ENCODE assay signal across 13 cellular contexts in genomic region chr3:111592941-111593340, GRCh38. TPM values are rescaled to one million over a fixed set of nuclear protein-coding genes. Genes with fewer than 3 reads are reported as not detected.
A peak's percentile ranks its signal among the peaks of the same experiment; 100 is the strongest.
DNase-seq lines count a peak whose midpoint lies in the region; ATAC-seq, FAIRE-seq and TF ChIP-seq lines count a peak whose summit lies in the region.
"Had no signal": no experiment of that assay in that cellular context is flagged by ENCODE, and none has a peak within 500 bp of the region (broad histone marks: within the 10 kb centered on the region; RNA-seq: fewer than 3 reads in every experiment).

No MANE protein-coding gene starts in this region.

- H3K27me3 ChIP-seq in astrocyte (ENCODE audit: insufficient read depth, low read length) (no peaks in the 10 kb centered on the region), trophoblast cell (ENCODE audit: insufficient read depth, low read length) (no peaks in the 10 kb centered on the region), MM.1S (replicated peaks; ENCODE audit: insufficient read depth, low read length) (no peaks in the 10 kb centered on the region)
- H3K27me3 ChIP-seq: gastrocnemius medialis, testis had no signal

- H3K4me2 ChIP-seq in astrocyte (ENCODE audit: low read length) (no peak overlapping the region), trophoblast cell (ENCODE audit: low read length) (no peak overlapping the region), MM.1S (ENCODE audit: low read depth, low read length) (no peak overlapping the region)

- ATAC-seq in GM21529 (IDR thresholded peaks at IDR 0.05; ENCODE audit: unreplicated experiment), result no peak
- ATAC-seq: gastrocnemius medialis had no signal

- H3K14ac ChIP-seq in trophoblast cell (ENCODE audit: low read length), result no peak overlapping the region

- H2BK120ac ChIP-seq in trophoblast cell (ENCODE audit: insufficient read depth, low read length, poor library complexity), result peak overlapping the region; percentile 11

- peak overlapping the region; percentile 79 for H3K27ac Mint-ChIP-seq in T-helper 2 cell treated with Interferon-gamma antibody and Interleukin-4, amounts not matched to agents 5 μg/mL and 100 μg/mL, for 36 hours
- no peak overlapping the region for H3K27ac Mint-ChIP-seq in astrocyte (ENCODE audit: unreplicated experiment)

- peak overlapping the region; percentile 8 for H2BK12ac ChIP-seq in trophoblast cell (ENCODE audit: low read length)

- H4K12ac ChIP-seq in trophoblast cell (ENCODE audit: low read depth, low read length), result no peak overlapping the region

- peaks cover 70% of the 10 kb centered on the region for H3K4me1 Mint-ChIP-seq in T-helper 2 cell treated with Interferon-gamma antibody and Interleukin-4, amounts not matched to agents 5 μg/mL and 100 μg/mL, for 36 hours (ENCODE audit: low read depth)
- peaks cover 48% of the 10 kb centered on the region for H3K4me1 Mint-ChIP-seq in astrocyte (ENCODE audit: low read depth, unreplicated experiment)

- H3K4me1 ChIP-seq in astrocyte (ENCODE audit: insufficient read depth, low read length) (peaks cover 56% of the 10 kb centered on the region), trophoblast cell (ENCODE audit: control insufficient read depth in 1 of 2, insufficient read depth in 2 of 2, low read length in 2 of 2) (peaks cover 14 to 25% of the 10 kb centered on the region in 2 experiments), MM.1S (ENCODE audit: low read length) (no peaks in the 10 kb centered on the region)
- H3K4me1 ChIP-seq: gastrocnemius medialis, testis had no signal

- TF ChIP-seq CTCF in astrocyte (IDR thresholded peaks at IDR 0.05; ENCODE audit: insufficient read depth, low read depth, low read length) (no peak), MM.1S (IDR thresholded peaks at IDR 0.05; ENCODE audit: low read length) (no peak)

- no peaks in the 10 kb centered on the region for H3K9me3 ChIP-seq in astrocyte (ENCODE audit: insufficient read depth, low read depth, low read length)
- peaks cover 2% of the 10 kb centered on the region for H3K9me3 ChIP-seq in trophoblast cell (ENCODE audit: insufficient read depth, low read depth, low read length)
- no peaks in the 10 kb centered on the region for H3K9me3 ChIP-seq in MM.1S (replicated peaks; ENCODE audit: insufficient read depth, low read length)
- H3K9me3 ChIP-seq: gastrocnemius medialis, testis had no signal

- no peaks in the 10 kb centered on the region for H3K9me2 ChIP-seq in MM.1S (replicated peaks; ENCODE audit: insufficient read depth, low read length)

- H3K4me3 ChIP-seq in astrocyte (ENCODE audit: insufficient read depth, low read depth, low read length), result no peak overlapping the region
- H3K4me3 ChIP-seq in trophoblast cell (ENCODE audit: low read depth, low read length), result no peak overlapping the region
- no peak overlapping the region for H3K4me3 ChIP-seq in MM.1S (ENCODE audit: low read length)
- H3K4me3 ChIP-seq: gastrocnemius medialis, testis had no signal

- peaks cover 11% of the 10 kb centered on the region for H3K79me1 ChIP-seq in trophoblast cell (ENCODE audit: low read length)

- H3K9ac ChIP-seq in astrocyte (ENCODE audit: low read length) (no peak overlapping the region), trophoblast cell (ENCODE audit: low read length) (no peak overlapping the region), MM.1S (ENCODE audit: low read length) (no peak overlapping the region)

- H3K27me3 Mint-ChIP-seq in T-helper 2 cell treated with Interferon-gamma antibody and Interleukin-4, amounts not matched to agents 5 μg/mL and 100 μg/mL, for 36 hours (ENCODE audit: low read depth), result no peaks in the 10 kb centered on the region
- no peaks in the 10 kb centered on the region for H3K27me3 Mint-ChIP-seq in astrocyte (ENCODE audit: low read depth, unreplicated experiment)
- H3K27me3 Mint-ChIP-seq: naive B cell had no signal

- H4K8ac ChIP-seq in trophoblast cell (ENCODE audit: low read depth, low read length), result no peak overlapping the region

- H3K79me2 ChIP-seq in astrocyte (ENCODE audit: insufficient read depth, low read length), result no peaks in the 10 kb centered on the region
- peaks cover 1% of the 10 kb centered on the region for H3K79me2 ChIP-seq in trophoblast cell (ENCODE audit: control insufficient read depth, insufficient read depth, low read length, poor library complexity)
- H3K79me2 ChIP-seq in MM.1S (ENCODE audit: low read length), result no peaks in the 10 kb centered on the region

- no peak overlapping the region for H2AK5ac ChIP-seq in trophoblast cell (ENCODE audit: low read length)

- H3K9me3 Mint-ChIP-seq in T-helper 2 cell treated with Interferon-gamma antibody and Interleukin-4, amounts not matched to agents 5 μg/mL and 100 μg/mL, for 36 hours, result no peaks in the 10 kb centered on the region
- no peaks in the 10 kb centered on the region for H3K9me3 Mint-ChIP-seq in astrocyte (ENCODE audit: unreplicated experiment)
- H3K9me3 Mint-ChIP-seq: naive B cell had no signal

- H3K18ac ChIP-seq in trophoblast cell (ENCODE audit: low read length), result no peak overlapping the region

- H4K91ac ChIP-seq in trophoblast cell (ENCODE audit: low read depth, low read length), result peak overlapping the region; percentile 50

- H3K36me3 ChIP-seq in astrocyte (ENCODE audit: insufficient read depth, low read length) (no peaks in the 10 kb centered on the region), trophoblast cell (ENCODE audit: control insufficient read depth in 1 of 2, insufficient read depth in 2 of 2, low read length in 2 of 2) (no peaks in the 10 kb centered on the region), MM.1S (replicated peaks; ENCODE audit: insufficient read depth, low read length) (no peaks in the 10 kb centered on the region)
- H3K36me3 ChIP-seq: gastrocnemius medialis had no signal

- no peak for DNase-seq in T-helper 2 cell treated with Interferon-gamma antibody and Interleukin-4, amounts not matched to agents 5 μg/mL and 100 μg/mL, for 36 hours (ENCODE audit: low spot score)
- DNase-seq in T-helper 2 cell (no peak), HK-2 (ENCODE audit: unreplicated experiment) (peak; percentile 51), astrocyte (ENCODE audit: low read depth) (peak; percentile 32), trophoblast cell (no peak), Ammon's horn (ENCODE audit: low spot score) (no peak), MM.1S (no peak)
- DNase-seq: 8988T; activated CD8-positive, alpha-beta memory T cell treated with anti-CD3 and anti-CD28 coated beads for 24 hours; gastrocnemius medialis; naive B cell; testis had no signal

- H4K20me1 ChIP-seq in astrocyte (ENCODE audit: insufficient read depth, low read length) (no peaks in the 10 kb centered on the region), MM.1S (ENCODE audit: insufficient read depth, low read length) (no peaks in the 10 kb centered on the region)

- peak; percentile 75 for FAIRE-seq in astrocyte (lab: Jason Lieb, UNC)

- peaks cover 81% of the 10 kb centered on the region for H3K36me3 Mint-ChIP-seq in T-helper 2 cell treated with Interferon-gamma antibody and Interleukin-4, amounts not matched to agents 5 μg/mL and 100 μg/mL, for 36 hours (ENCODE audit: low read depth)
- H3K36me3 Mint-ChIP-seq in astrocyte (ENCODE audit: low read depth, unreplicated experiment), result no peaks in the 10 kb centered on the region
- H3K36me3 Mint-ChIP-seq: naive B cell had no signal

- no peak overlapping the region for H3K4ac ChIP-seq in trophoblast cell (ENCODE audit: low read depth, low read length)

- H3K23ac ChIP-seq in trophoblast cell (ENCODE audit: low read length), result no peak overlapping the region

- H3K27ac ChIP-seq in astrocyte (ENCODE audit: low read depth, low read length) (no peak overlapping the region), trophoblast cell (ENCODE audit: low read depth, low read length) (no peak overlapping the region), MM.1S (ENCODE audit: low read length) (no peak overlapping the region)
- H3K27ac ChIP-seq: gastrocnemius medialis, testis had no signal

- no peaks in the 10 kb centered on the region for H3F3A ChIP-seq in MM.1S (ENCODE audit: insufficient read depth, low read length)

- H3K4me3 Mint-ChIP-seq in T-helper 2 cell treated with Interferon-gamma antibody and Interleukin-4, amounts not matched to agents 5 μg/mL and 100 μg/mL, for 36 hours, result peak overlapping the region; percentile 81
- no peak overlapping the region for H3K4me3 Mint-ChIP-seq in astrocyte (ENCODE audit: unreplicated experiment)

- WGBS in trophoblast cell (ENCODE audit: extremely low coverage, insufficient coverage, insufficient read length), result no CpG with 5 or more reads among the region's 6 CpGs

- no peak overlapping the region for H2BK5ac ChIP-seq in trophoblast cell (ENCODE audit: low read depth, low read length, poor library complexity)

- H2AFZ ChIP-seq in astrocyte (ENCODE audit: low read depth, low read length) (no peak overlapping the region), trophoblast cell (ENCODE audit: insufficient read depth, low read length, poor library complexity) (no peak overlapping the region), MM.1S (ENCODE audit: low read length) (no peak overlapping the region)

RNA-seq across cellular contexts. Expression of gene ZBED2, which starts 2.2 kb away (rescaled TPM):
- total RNA-seq in astrocyte, result 0.36 and 1.0 TPM in 2 replicates
- 7.3 and 7.8 TPM in 2 replicates for polyA plus RNA-seq in trophoblast cell (2013)
- total RNA-seq: gastrocnemius medialis, testis had no signal

RNA-seq across cellular contexts. Expression of gene CD96, which starts 50.9 kb away (rescaled TPM):
- 0.61 and 1.0 TPM in 2 replicates for total RNA-seq in astrocyte
- 0.46 and 0.49 TPM in 2 replicates for polyA plus RNA-seq in trophoblast cell (2013)

Comparison
In these comparisons a context has a peak if more than half of its experiments do, and no peak if none do; other contexts are left out.
1. DNase-seq: peak in HK-2 (single experiment) and astrocyte (single experiment); none in T-helper 2 cell treated with Interferon-gamma antibody and Interleukin-4, amounts not matched to agents 5 μg/mL and 100 μg/mL, for 36 hours (single experiment), T-helper 2 cell (0 of 5), trophoblast cell (0 of 2), Ammon's horn (single experiment) and MM.1S (single experiment).